Comparison of ENCODE assay signal across 16 cellular contexts in the genomic region with DNA sequence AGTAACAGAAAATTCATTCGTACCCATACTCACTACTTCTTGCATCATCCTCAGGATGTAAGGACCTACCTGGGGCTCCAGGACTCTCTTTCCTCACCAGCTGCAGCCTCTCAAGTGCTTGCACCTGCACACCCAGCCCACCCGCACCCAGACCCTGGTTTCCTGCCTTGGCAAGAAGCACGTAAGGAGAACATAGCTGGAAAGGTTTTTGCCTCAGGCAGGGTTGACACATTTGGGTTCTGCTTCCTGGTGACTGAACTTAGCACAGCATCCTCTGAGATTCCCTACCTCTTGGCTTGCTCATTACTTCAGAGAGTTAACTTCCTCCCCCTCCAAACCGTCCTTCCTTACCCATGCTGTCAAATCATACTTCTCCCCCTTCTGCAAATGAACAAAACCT.
"Had no signal": no experiment of that assay in that cellular context is flagged by ENCODE, and none has a peak within 500 bp of the region (broad histone marks: within the 10 kb centered on the region; RNA-seq: fewer than 3 reads in every experiment).

No MANE protein-coding gene starts in this region.

- H3K4me1 ChIP-seq: lower lobe of right lung, tibial artery had no signal

- H3K27ac ChIP-seq: brain microvascular endothelial cell, lower lobe of right lung, neutrophil, tibial artery, uterus, VCaP had no signal

- H3K36me3 Mint-ChIP-seq: activated naive CD4-positive, alpha-beta T cell treated with anti-CD3 and anti-CD28 coated beads, Interleukin-2, amount 50 U/mL, for 24 hours; mesothelial cell of epicardium had no signal

- ATAC-seq: esophagus mucosa, left cardiac atrium, lower lobe of right lung had no signal

- H3K27ac Mint-ChIP-seq: endodermal cell, immature natural killer cell, mesothelial cell of epicardium had no signal

- H3K36me3 ChIP-seq: brain microvascular endothelial cell, lower lobe of right lung, neutrophil, tibial artery, uterus had no signal

- H3K4me3 ChIP-seq: lower lobe of right lung, tibial artery, uterus had no signal

- H3K27me3 Mint-ChIP-seq: activated naive CD4-positive, alpha-beta T cell treated with anti-CD3 and anti-CD28 coated beads, Interleukin-2, amount 50 U/mL, for 24 hours had no signal

- H3K9me3 Mint-ChIP-seq: activated naive CD4-positive, alpha-beta T cell treated with anti-CD3 and anti-CD28 coated beads, Interleukin-2, amount 50 U/mL, for 24 hours; endodermal cell; immature natural killer cell; mesothelial cell of epicardium had no signal

- H3K9me3 ChIP-seq: lower lobe of right lung, neutrophil, tibial artery, uterus had no signal

- H3K27me3 ChIP-seq: brain microvascular endothelial cell, neutrophil, uterus had no signal

- H3K4me1 Mint-ChIP-seq: activated naive CD4-positive, alpha-beta T cell treated with anti-CD3 and anti-CD28 coated beads, Interleukin-2, amount 50 U/mL, for 24 hours; immature natural killer cell had no signal

- DNase-seq: activated CD4-positive, alpha-beta T cell treated with anti-CD3 and anti-CD28 coated beads for 4 hours; brain microvascular endothelial cell; cerebellar nuclear complex; dermis blood vessel endothelial cell; endodermal cell; immature natural killer cell; left cardiac atrium; lower lobe of right lung; stimulated activated CD4-positive, alpha-beta T cell treated with anti-CD3 and anti-CD28 coated beads, Interleukin-4, amount 100 ng/mL, for 4 hours; tibial artery; uterus had no signal

- H3K4me3 Mint-ChIP-seq: activated naive CD4-positive, alpha-beta T cell treated with anti-CD3 and anti-CD28 coated beads, Interleukin-2, amount 50 U/mL, for 24 hours; endodermal cell; immature natural killer cell; mesothelial cell of epicardium had no signal
